ENCODE assay signal across 18 cellular contexts in the genomic region with DNA sequence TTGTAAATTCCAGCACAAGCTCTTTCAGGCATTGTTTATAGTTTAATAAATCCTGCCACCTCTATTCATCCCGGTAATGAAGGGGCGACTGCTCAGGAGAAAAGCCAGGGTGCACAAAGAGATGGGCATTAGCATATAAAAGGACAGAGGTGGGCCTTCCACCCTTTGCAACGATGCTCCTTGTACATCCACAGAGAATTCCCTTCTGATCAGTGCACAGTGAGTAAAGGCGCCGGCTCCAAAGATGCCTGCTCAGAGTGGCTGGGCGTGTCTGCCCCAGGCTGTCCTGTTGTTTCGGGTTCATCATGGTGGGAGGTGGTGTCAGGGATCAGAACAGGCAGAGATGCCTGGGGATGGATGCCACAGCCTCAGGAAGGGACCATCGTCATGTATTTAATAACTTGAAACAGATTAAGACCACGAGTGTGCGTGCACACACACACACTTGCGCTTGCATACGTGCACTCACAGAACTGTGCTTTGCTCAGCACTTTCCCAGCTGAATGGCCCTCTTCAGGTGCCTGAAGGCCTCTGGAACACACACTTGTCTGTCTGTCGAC.
A peak's percentile ranks its signal among the peaks of the same experiment; 100 is the strongest.
DNase-seq lines count a peak whose midpoint lies in the region; ATAC-seq, FAIRE-seq and TF ChIP-seq lines count a peak whose summit lies in the region.
"Had no signal": no experiment of that assay in that cellular context is flagged by ENCODE, and none has a peak within 500 bp of the region (broad histone marks: within the 10 kb centered on the region; RNA-seq: fewer than 3 reads in every experiment).

No MANE protein-coding gene starts in this region.

- peaks cover 27% of the 10 kb centered on the region for H3K36me3 Mint-ChIP-seq in activated T-cell treated with anti-CD3 and anti-CD28 coated beads, Interleukin-2, amount 50 U/mL, for 24 hours (ENCODE audit: low read depth)
- H3K36me3 Mint-ChIP-seq in CD4-positive, CD25-positive, alpha-beta regulatory T cell, result peaks cover 20% of the 10 kb centered on the region
- H3K36me3 Mint-ChIP-seq in brain, result no peaks in the 10 kb centered on the region

- no peaks in the 10 kb centered on the region for H3K9me3 Mint-ChIP-seq in activated T-cell treated with anti-CD3 and anti-CD28 coated beads, Interleukin-2, amount 50 U/mL, for 24 hours
- no peaks in the 10 kb centered on the region for H3K9me3 Mint-ChIP-seq in CD4-positive, CD25-positive, alpha-beta regulatory T cell
- H3K9me3 Mint-ChIP-seq in brain, result no peaks in the 10 kb centered on the region

- peak overlapping the region; percentile 0 for H2AK5ac ChIP-seq in neuronal stem cell (ENCODE audit: low read depth, low read length)

- H4K8ac ChIP-seq in neuronal stem cell (ENCODE audit: low read depth, low read length), result no peak overlapping the region

- no peak for ATAC-seq in CD4-positive, CD25-positive, alpha-beta regulatory T cell (ENCODE audit: low read depth in 2 of 2)
- no peak for ATAC-seq in GM19463 (IDR thresholded peaks at IDR 0.05; ENCODE audit: unreplicated experiment)
- ATAC-seq: K562 had no signal

- H3K23ac ChIP-seq in neuronal stem cell (ENCODE audit: low read depth, low read length, poor library complexity), result no peak overlapping the region

- H3K36me3 ChIP-seq in CD4-positive, CD25-positive, alpha-beta regulatory T cell (ENCODE audit: control insufficient read depth, insufficient read depth, low read length), result no peaks in the 10 kb centered on the region
- no peaks in the 10 kb centered on the region for H3K36me3 ChIP-seq in neuronal stem cell (replicated peaks in 1 of 2; ENCODE audit: control insufficient read depth in 2 of 2, insufficient read depth in 2 of 2, low read length in 2 of 2)

- H3K18ac ChIP-seq in neuronal stem cell (ENCODE audit: low read length), result peak overlapping the region; percentile 20

- H3K4me2 ChIP-seq in neuronal stem cell (ENCODE audit: insufficient read depth, low read length, poor library complexity, severe bottlenecking), result no peak overlapping the region

- no peak overlapping the region for H2BK120ac ChIP-seq in neuronal stem cell (ENCODE audit: low read depth, low read length)

- no peak for TF ChIP-seq POLR2A in GM12891 (IDR thresholded peaks at IDR 0.05; ENCODE audit: low read depth, low read length)

- H2BK5ac ChIP-seq in neuronal stem cell (ENCODE audit: low read length), result no peak overlapping the region

- no peak overlapping the region for H3K4me3 ChIP-seq in CD4-positive, CD25-positive, alpha-beta regulatory T cell (ENCODE audit: low read depth, low read length)
- peak overlapping the region in 1 of 2 donors; percentile 0 for H3K4me3 ChIP-seq in neuronal stem cell (ENCODE audit: low read length in 2 of 2)
- H3K4me3 ChIP-seq: K562, SK-N-MC had no signal

- no peaks in the 10 kb centered on the region for H3K27me3 Mint-ChIP-seq in activated T-cell treated with anti-CD3 and anti-CD28 coated beads, Interleukin-2, amount 50 U/mL, for 24 hours
- no peaks in the 10 kb centered on the region for H3K27me3 Mint-ChIP-seq in CD4-positive, CD25-positive, alpha-beta regulatory T cell
- peaks cover 6% of the 10 kb centered on the region for H3K27me3 Mint-ChIP-seq in brain
- H3K27me3 Mint-ChIP-seq: B cell; CD4-positive, alpha-beta memory T cell had no signal

- no peak overlapping the region for H2BK15ac ChIP-seq in neuronal stem cell (ENCODE audit: low read length)

- peaks cover 22% of the 10 kb centered on the region for H3K4me1 Mint-ChIP-seq in activated T-cell treated with anti-CD3 and anti-CD28 coated beads, Interleukin-2, amount 50 U/mL, for 24 hours (ENCODE audit: low read depth)
- H3K4me1 Mint-ChIP-seq in CD4-positive, CD25-positive, alpha-beta regulatory T cell, result peaks cover 5 to 41% (median 8%) of the 10 kb centered on the region in 4 donors
- H3K4me1 Mint-ChIP-seq in brain, result peaks cover 58% of the 10 kb centered on the region

- no peak for TF ChIP-seq CTCF in brain (conservative IDR thresholded peaks at IDR 0.05)

- peak overlapping the region; percentile 37 for H3K27ac Mint-ChIP-seq in activated T-cell treated with anti-CD3 and anti-CD28 coated beads, Interleukin-2, amount 50 U/mL, for 24 hours
- peak overlapping the region in 2 of 3 donors; percentile 14 to 71 for H3K27ac Mint-ChIP-seq in CD4-positive, CD25-positive, alpha-beta regulatory T cell
- H3K27ac Mint-ChIP-seq in brain, result peak overlapping the region in 3 of 5 experiments; percentile 58 to 79 (median 71)
- H3K27ac Mint-ChIP-seq: B cell had no signal

- H3K4ac ChIP-seq in neuronal stem cell (ENCODE audit: low read length), result no peak overlapping the region

- H3K4me1 ChIP-seq in CD4-positive, CD25-positive, alpha-beta regulatory T cell (ENCODE audit: control insufficient read depth, insufficient read depth, low read length, poor library complexity, severe bottlenecking), result peaks cover 9% of the 10 kb centered on the region
- H3K4me1 ChIP-seq in neuronal stem cell (ENCODE audit: control insufficient read depth in 2 of 2, insufficient read depth in 1 of 2, low read depth in 1 of 2, low read length in 2 of 2), result peaks cover 0 to 12% of the 10 kb centered on the region in 2 donors

- H3K27me3 ChIP-seq in CD4-positive, CD25-positive, alpha-beta regulatory T cell (ENCODE audit: control insufficient read depth, insufficient read depth, low read length), result no peaks in the 10 kb centered on the region
- no peaks in the 10 kb centered on the region for H3K27me3 ChIP-seq in neuronal stem cell (ENCODE audit: control insufficient read depth in 3 of 3, insufficient read depth in 3 of 3, low read depth in 1 of 3, low read length in 3 of 3)

- no CpG with 5 or more reads among the region's 13 CpGs for WGBS in neuronal stem cell (ENCODE audit: extremely low coverage in 2 of 2, insufficient read length in 2 of 2, insufficient replicate concordance in 1 of 2), 2 donors

- no peaks in the 10 kb centered on the region for H3K79me1 ChIP-seq in neuronal stem cell (ENCODE audit: low read depth, low read length)

- H3K27ac ChIP-seq in CD4-positive, CD25-positive, alpha-beta regulatory T cell (ENCODE audit: insufficient read depth, low read length, poor library complexity, severe bottlenecking), result no peak overlapping the region
- peak overlapping the region; percentile 29 for H3K27ac ChIP-seq in neuronal stem cell (replicated peaks; ENCODE audit: low read length)
- H3K27ac ChIP-seq: SK-N-MC had no signal

- no peak overlapping the region for H3K14ac ChIP-seq in neuronal stem cell (ENCODE audit: low read length)

- no peak overlapping the region for H3K4me3 Mint-ChIP-seq in activated T-cell treated with anti-CD3 and anti-CD28 coated beads, Interleukin-2, amount 50 U/mL, for 24 hours
- no peak overlapping the region for H3K4me3 Mint-ChIP-seq in CD4-positive, CD25-positive, alpha-beta regulatory T cell
- peak overlapping the region in 1 of 5 experiments; percentile 27 for H3K4me3 Mint-ChIP-seq in brain
- H3K4me3 Mint-ChIP-seq: B cell; CD4-positive, alpha-beta memory T cell had no signal

- DNase-seq in activated T-cell treated with anti-CD3 and anti-CD28 coated beads, Interleukin-2, amount 50 U/mL, for 24 hours, result no peak
- DNase-seq in activated T-cell treated with anti-CD3 and anti-CD28 coated beads for 4 hours, result no peak
- DNase-seq in CD4-positive, CD25-positive, alpha-beta regulatory T cell, result no peak
- peak; percentile 54 for DNase-seq in neuronal stem cell (ENCODE audit: low spot score)
- DNase-seq in GM12891 (ENCODE audit: insufficient read length, low spot score), result no peak
- no peak for DNase-seq in urothelium cell line (ENCODE audit: low spot score)
- DNase-seq: Calu3; CD4-positive, alpha-beta memory T cell; NCI-H1092 treated with DMSO at 0.1 percent for 48 hours; NCI-H2081; NCI-H2171 treated with DMSO at 0.1 percent for 48 hours; NCI-H446; SHP77 had no signal

- no peaks in the 10 kb centered on the region for H3K9me3 ChIP-seq in CD4-positive, CD25-positive, alpha-beta regulatory T cell (ENCODE audit: control insufficient read depth in 2 of 2, low read length in 2 of 2)
- no peaks in the 10 kb centered on the region for H3K9me3 ChIP-seq in neuronal stem cell (replicated peaks in 1 of 2; ENCODE audit: control insufficient read depth in 2 of 2, insufficient read depth in 1 of 2, low read depth in 1 of 2, low read length in 2 of 2)

- no peak overlapping the region for H3K9ac ChIP-seq in neuronal stem cell (ENCODE audit: low read depth, low read length, poor library complexity)

- no peak overlapping the region for H2AFZ ChIP-seq in neuronal stem cell (ENCODE audit: low read length)

- FAIRE-seq in GM12891 (lab: Jason Lieb, UNC) (no peak), urothelium cell line (lab: Jason Lieb, UNC) (no peak)
- FAIRE-seq: K562 had no signal

- H4K91ac ChIP-seq in neuronal stem cell (ENCODE audit: low read depth, low read length, poor library complexity), result no peak overlapping the region

- no peak overlapping the region for H2BK12ac ChIP-seq in neuronal stem cell (ENCODE audit: low read length)

TF ChIP-seq in GM12891, 5 proteins besides CTCF, POLR2A, EP300 and RAD21:
- TF ChIP-seq POU2F2 (IDR thresholded peaks at IDR 0.05; ENCODE audit: low read depth, low read length), result no peak
- TF ChIP-seq POLR2AphosphoS5 (IDR thresholded peaks at IDR 0.05; ENCODE audit: low read depth, low read length), result no peak
- no peak for TF ChIP-seq TAF1 (IDR thresholded peaks at IDR 0.05; ENCODE audit: low read depth, low read length)
- no peak for TF ChIP-seq SPI1 (IDR thresholded peaks at IDR 0.05; ENCODE audit: low read depth, low read length)
- TF ChIP-seq PAX5 (IDR thresholded peaks at IDR 0.05; ENCODE audit: insufficient read depth, low read length, severe bottlenecking), result no peak
